Comparison of ENCODE assay signal across 8 cellular contexts in genomic region chr5:31531888-31532710, GRCh38. TPM values are rescaled to one million over a fixed set of nuclear protein-coding genes. Genes with fewer than 3 reads are reported as not detected.
DNase-seq lines count a peak whose midpoint lies in the region; ATAC-seq, FAIRE-seq and TF ChIP-seq lines count a peak whose summit lies in the region.

Gene C5orf22, plus strand, starts transcription at chr5:31532301. Its CDS starts 92 bp downstream, at chr5:31532393.
A gene with protein sequence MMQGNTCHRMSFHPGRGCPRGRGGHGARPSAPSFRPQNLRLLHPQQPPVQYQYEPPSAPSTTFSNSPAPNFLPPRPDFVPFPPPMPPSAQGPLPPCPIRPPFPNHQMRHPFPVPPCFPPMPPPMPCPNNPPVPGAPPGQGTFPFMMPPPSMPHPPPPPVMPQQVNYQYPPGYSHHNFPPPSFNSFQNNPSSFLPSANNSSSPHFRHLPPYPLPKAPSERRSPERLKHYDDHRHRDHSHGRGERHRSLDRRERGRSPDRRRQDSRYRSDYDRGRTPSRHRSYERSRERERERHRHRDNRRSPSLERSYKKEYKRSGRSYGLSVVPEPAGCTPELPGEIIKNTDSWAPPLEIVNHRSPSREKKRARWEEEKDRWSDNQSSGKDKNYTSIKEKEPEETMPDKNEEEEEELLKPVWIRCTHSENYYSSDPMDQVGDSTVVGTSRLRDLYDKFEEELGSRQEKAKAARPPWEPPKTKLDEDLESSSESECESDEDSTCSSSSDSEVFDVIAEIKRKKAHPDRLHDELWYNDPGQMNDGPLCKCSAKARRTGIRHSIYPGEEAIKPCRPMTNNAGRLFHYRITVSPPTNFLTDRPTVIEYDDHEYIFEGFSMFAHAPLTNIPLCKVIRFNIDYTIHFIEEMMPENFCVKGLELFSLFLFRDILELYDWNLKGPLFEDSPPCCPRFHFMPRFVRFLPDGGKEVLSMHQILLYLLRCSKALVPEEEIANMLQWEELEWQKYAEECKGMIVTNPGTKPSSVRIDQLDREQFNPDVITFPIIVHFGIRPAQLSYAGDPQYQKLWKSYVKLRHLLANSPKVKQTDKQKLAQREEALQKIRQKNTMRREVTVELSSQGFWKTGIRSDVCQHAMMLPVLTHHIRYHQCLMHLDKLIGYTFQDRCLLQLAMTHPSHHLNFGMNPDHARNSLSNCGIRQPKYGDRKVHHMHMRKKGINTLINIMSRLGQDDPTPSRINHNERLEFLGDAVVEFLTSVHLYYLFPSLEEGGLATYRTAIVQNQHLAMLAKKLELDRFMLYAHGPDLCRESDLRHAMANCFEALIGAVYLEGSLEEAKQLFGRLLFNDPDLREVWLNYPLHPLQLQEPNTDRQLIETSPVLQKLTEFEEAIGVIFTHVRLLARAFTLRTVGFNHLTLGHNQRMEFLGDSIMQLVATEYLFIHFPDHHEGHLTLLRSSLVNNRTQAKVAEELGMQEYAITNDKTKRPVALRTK (N-terminal part only) (minus strand): TSS chr5:31532093. CDS start chr5:31529059, 3,034 bp downstream.

- H3K27ac ChIP-seq in SU-DHL-6 (ENCODE audit: low read depth, low read length) (peak within 1 kb of the TSS; percentile 79), pancreas (peak within 1 kb of the TSS; percentile 30 to 59 (median 46)), tibial artery (peak within 1 kb of the TSS; percentile 63 to 81)

- H3K4me3 Mint-ChIP-seq in activated naive CD8-positive, alpha-beta T cell treated with anti-CD3 and anti-CD28 coated beads, Interleukin-2, amount 10 ng/mL, durations not matched to agents 7 days and 5 days: peak within 1 kb of the TSS; percentile 93

- H3K36me3 ChIP-seq in SU-DHL-6 (ENCODE audit: low read length): peaks cover 11% of the 10 kb centered on the region; the same call in 1 of the 2 replicates
- peaks cover 0 to 11% (median 6%) of the 10 kb centered on the region in 3 donors for H3K36me3 ChIP-seq in pancreas
- peaks cover 25 to 44% (median 31%) of the 10 kb centered on the region in 3 donors for H3K36me3 ChIP-seq in tibial artery

- H3F3A ChIP-seq in SU-DHL-6 (ENCODE audit: insufficient read depth): no peaks in the 10 kb centered on the region

- POLR2A ChIA-PET in activated naive CD8-positive, alpha-beta T cell treated with anti-CD3 and anti-CD28 coated beads, Interleukin-2, amount 10 ng/mL, durations not matched to agents 7 days and 5 days (lab: Charles Lee): interaction anchor here (0.9 to 1.2 kb wide), 3 partner anchors 9 to 14 kb away, joined by 3 to 4 read pairs (median 3); no protein-coding TSS in a partner anchor

- H3K4me3 ChIP-seq in GM12865 (ENCODE audit: low read depth, low read length): peak within 1 kb of the TSS; percentile 89
- peak within 1 kb of the TSS; percentile 100 for H3K4me3 ChIP-seq in SU-DHL-6 (ENCODE audit: insufficient read depth, low read length, poor library complexity, severe bottlenecking)
- peak within 1 kb of the TSS; percentile 58 to 83 (median 68) for H3K4me3 ChIP-seq in pancreas
- peak within 1 kb of the TSS; percentile 79 to 80 for H3K4me3 ChIP-seq in tibial artery

- intact Hi-C loops in Right ventricle myocardium superior (cut with DNase I) (no loop called here), pancreas (cut with DNase I) (no loop called here), tibial artery (cut with DNase I; ENCODE audit: low total_unique reads) (no loop called here)

- peak within 1 kb of the TSS; percentile 98 for H3K9ac ChIP-seq in SU-DHL-6 (ENCODE audit: low read length)

- no peaks in the 10 kb centered on the region for H3K27me3 Mint-ChIP-seq in activated naive CD8-positive, alpha-beta T cell treated with anti-CD3 and anti-CD28 coated beads, Interleukin-2, amount 10 ng/mL, durations not matched to agents 7 days and 5 days

- FAIRE-seq in pancreas (lab: Jason Lieb, UNC): peak; percentile 77

- peak within 1 kb of the TSS; percentile 81 for H3K27ac Mint-ChIP-seq in activated naive CD8-positive, alpha-beta T cell treated with anti-CD3 and anti-CD28 coated beads, Interleukin-2, amount 10 ng/mL, durations not matched to agents 7 days and 5 days

- DNase-seq in GM12865 (ENCODE audit: low read depth): peak; percentile 96
- peak; percentile 95 for DNase-seq in NCI-H128 (lab: John Stamatoyannopoulos, UW; ENCODE audit: unreplicated experiment)
- peak; percentile 88 for DNase-seq in activated naive CD8-positive, alpha-beta T cell treated with anti-CD3 and anti-CD28 coated beads, Interleukin-2, amount 10 ng/mL, durations not matched to agents 7 days and 5 days
- DNase-seq in Right ventricle myocardium superior: peak; percentile 97
- DNase-seq in pancreas: peak; percentile 92 to 96 (median 94)
- DNase-seq in tibial artery: peak; percentile 94 to 97

- WGBS in pancreas, 2 donors: 0 to 1% methylated on average over 58 of the region's 58 CpGs

- H3K27me3 ChIP-seq in SU-DHL-6 (ENCODE audit: low read length) (no peaks in the 10 kb centered on the region), pancreas (no peaks in the 10 kb centered on the region), tibial artery (no peaks in the 10 kb centered on the region)

- ATAC-seq in HG02678 (IDR thresholded peaks at IDR 0.05; ENCODE audit: unreplicated experiment): peak; percentile 93
- peak; percentile 96 for ATAC-seq in activated naive CD8-positive, alpha-beta T cell treated with anti-CD3 and anti-CD28 coated beads, Interleukin-2, amount 10 ng/mL, durations not matched to agents 7 days and 5 days (ENCODE audit: low read depth)
- ATAC-seq in Right ventricle myocardium superior (ENCODE audit: poor library complexity): peak; percentile 100
- ATAC-seq in pancreas: peak; percentile 98 to 99 (median 99)

- H3K36me3 Mint-ChIP-seq in activated naive CD8-positive, alpha-beta T cell treated with anti-CD3 and anti-CD28 coated beads, Interleukin-2, amount 10 ng/mL, durations not matched to agents 7 days and 5 days: peaks cover 25% of the 10 kb centered on the region

- TF ChIP-seq CTCF in GM12865 (IDR thresholded peaks at IDR 0.05; ENCODE audit: insufficient read depth, low read depth, low read length, missing control alignments) (no peak), SU-DHL-6 (IDR thresholded peaks at IDR 0.05; ENCODE audit: insufficient read depth, low read length, poor library complexity, severe bottlenecking) (peak; percentile 8), pancreas (IDR thresholded peaks at IDR 0.05) (no peak), tibial artery (IDR thresholded peaks at IDR 0.05) (no peak)

- no peaks in the 10 kb centered on the region for H3K9me3 Mint-ChIP-seq in activated naive CD8-positive, alpha-beta T cell treated with anti-CD3 and anti-CD28 coated beads, Interleukin-2, amount 10 ng/mL, durations not matched to agents 7 days and 5 days

- peaks cover 42% of the 10 kb centered on the region for H3K79me2 ChIP-seq in SU-DHL-6 (ENCODE audit: insufficient read depth, low read length)

- H2AFZ ChIP-seq in SU-DHL-6 (ENCODE audit: low read depth, low read length, severe bottlenecking): peak within 1 kb of the TSS; percentile 99

- H3K4me1 ChIP-seq in pancreas (peaks cover 4 to 11% (median 6%) of the 10 kb centered on the region in 3 donors), tibial artery (peaks cover 0 to 31% (median 24%) of the 10 kb centered on the region in 4 donors)

- H3K9me2 ChIP-seq in SU-DHL-6 (replicated peaks; ENCODE audit: insufficient read depth, low read length): no peaks in the 10 kb centered on the region

- peaks cover 27% of the 10 kb centered on the region for H3K4me1 Mint-ChIP-seq in activated naive CD8-positive, alpha-beta T cell treated with anti-CD3 and anti-CD28 coated beads, Interleukin-2, amount 10 ng/mL, durations not matched to agents 7 days and 5 days

- H3K4me2 ChIP-seq in SU-DHL-6 (ENCODE audit: low read depth, low read length, poor library complexity, severe bottlenecking): peak within 1 kb of the TSS; percentile 86

- H3K9me3 ChIP-seq in SU-DHL-6 (ENCODE audit: insufficient read depth, low read length) (no peaks in the 10 kb centered on the region), pancreas (no peaks in the 10 kb centered on the region), tibial artery (no peaks in the 10 kb centered on the region)

- H4K20me1 ChIP-seq in SU-DHL-6 (ENCODE audit: low read depth, low read length): no peaks in the 10 kb centered on the region

RNA-seq across cellular contexts. Expression of gene C5orf22, which starts in this region (rescaled TPM):
- total RNA-seq in activated naive CD8-positive, alpha-beta T cell treated with anti-CD3 and anti-CD28 coated beads, Interleukin-2, amount 10 ng/mL, durations not matched to agents 7 days and 5 days: 10 to 100 TPM; 27.2 to 29.9 TPM
- 16.3 TPM for total RNA-seq in Right ventricle myocardium superior
- total RNA-seq in pancreas: 10 to 100 TPM in 4 of 6 donors, 1 to 10 TPM in 2; 8.5 to 14.6 (median 11.0) TPM
- polyA plus RNA-seq in pancreas: 1 to 10 TPM; 4.8 to 7.2 TPM

RNA-seq across cellular contexts. Expression of the second gene that starts in this region (rescaled TPM):
- 10 to 100 TPM; 66.7 to 87.4 TPM for total RNA-seq in activated naive CD8-positive, alpha-beta T cell treated with anti-CD3 and anti-CD28 coated beads, Interleukin-2, amount 10 ng/mL, durations not matched to agents 7 days and 5 days
- total RNA-seq in Right ventricle myocardium superior (35.4 TPM), pancreas (10 to 100 TPM; 19.0 to 42.8 (median 22.9) TPM)
- 10 to 100 TPM; 33.6 to 79.0 TPM for polyA plus RNA-seq in pancreas

Comparison
In these comparisons a context has a peak if more than half of its experiments do, and no peak if none do; other contexts are left out.
1. Peak in every context shown above with its lines: DNase-seq, ATAC-seq, H3K4me3 ChIP-seq and H3K27ac ChIP-seq.